ENCODE assay signal across 1 cellular context in genomic region chr11:64318694-64319420, GRCh38.
TF ChIP-seq lines count a peak whose summit lies in the region.

No MANE protein-coding gene starts in this region.

TF ChIP-seq in IMR-90, 13 proteins besides CTCF, POLR2A, EP300 and RAD21 (continued from another document):
- TF ChIP-seq, protein P1, sequence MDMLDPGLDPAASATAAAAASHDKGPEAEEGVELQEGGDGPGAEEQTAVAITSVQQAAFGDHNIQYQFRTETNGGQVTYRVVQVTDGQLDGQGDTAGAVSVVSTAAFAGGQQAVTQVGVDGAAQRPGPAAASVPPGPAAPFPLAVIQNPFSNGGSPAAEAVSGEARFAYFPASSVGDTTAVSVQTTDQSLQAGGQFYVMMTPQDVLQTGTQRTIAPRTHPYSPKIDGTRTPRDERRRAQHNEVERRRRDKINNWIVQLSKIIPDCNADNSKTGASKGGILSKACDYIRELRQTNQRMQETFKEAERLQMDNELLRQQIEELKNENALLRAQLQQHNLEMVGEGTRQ (IDR thresholded peaks at IDR 0.05; ENCODE audit: low read depth, low read length) = no peak
- TF ChIP-seq BHLHE40 (IDR thresholded peaks at IDR 0.05; ENCODE audit: low read depth, low read length) = no peak
- TF ChIP-seq CEBPB (IDR thresholded peaks at IDR 0.05; ENCODE audit: low read depth, low read length) = no peak
- no peak for TF ChIP-seq RCOR1 (IDR thresholded peaks at IDR 0.05; ENCODE audit: insufficient replicate concordance, low read length)
- TF ChIP-seq NFE2L2 (IDR thresholded peaks at IDR 0.05; ENCODE audit: low read depth, low read length) = no peak
- TF ChIP-seq MAZ (IDR thresholded peaks at IDR 0.05; ENCODE audit: borderline replicate concordance, low read depth, low read length) = no peak
- TF ChIP-seq SMC3 (IDR thresholded peaks at IDR 0.05; ENCODE audit: low read depth, low read length) = no peak
- TF ChIP-seq MAFK (IDR thresholded peaks at IDR 0.05; ENCODE audit: low read depth, low read length) = no peak
